In the genomic region with DNA sequence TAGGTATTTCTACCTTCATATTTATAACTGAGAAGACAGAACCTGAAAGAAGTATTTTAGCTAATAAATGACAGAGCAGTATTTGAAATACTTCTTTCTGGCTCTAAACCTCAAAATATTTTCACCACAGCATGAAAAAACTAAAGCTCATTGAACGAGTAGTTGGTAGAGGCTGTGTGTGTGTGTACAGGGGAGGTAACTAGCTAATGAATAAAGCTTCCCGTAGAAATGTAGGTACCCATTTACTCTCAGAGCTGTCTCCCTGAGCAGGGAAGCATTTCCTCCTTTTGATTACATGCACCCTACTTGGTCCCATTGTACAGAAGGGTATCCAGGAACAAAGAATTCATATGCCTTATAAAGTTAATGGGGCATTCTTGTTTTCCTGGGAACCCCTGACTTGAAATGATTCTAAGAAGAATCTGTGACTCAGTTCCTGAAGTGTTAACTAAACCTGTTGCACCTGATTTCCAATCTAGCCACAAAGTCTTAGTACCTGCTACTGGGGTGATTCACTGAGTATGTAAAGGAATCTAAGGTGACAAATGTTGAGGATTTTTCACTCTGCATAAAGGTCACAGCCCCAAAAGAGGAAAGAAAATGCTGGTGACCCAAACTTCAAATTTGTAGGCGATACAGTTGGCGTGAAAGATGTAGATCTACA, we compare ENCODE assay signal across 31 cellular contexts. TPM values are rescaled to one million over a fixed set of nuclear protein-coding genes. Genes with fewer than 3 reads are reported as not detected.
DNase-seq lines count a peak whose midpoint lies in the region; ATAC-seq and TF ChIP-seq lines count a peak whose summit lies in the region.
"Had no signal": no experiment of that assay in that cellular context is flagged by ENCODE, and none has a peak within 500 bp of the region (broad histone marks: within the 10 kb centered on the region; RNA-seq: fewer than 3 reads in every experiment).

No MANE protein-coding gene starts in this region.

- no peak for TF ChIP-seq POLR2A in stomach (IDR thresholded peaks at IDR 0.05)

- H3K27ac Mint-ChIP-seq in activated T-cell treated with anti-CD3 and anti-CD28 coated beads, Interleukin-2, amount 50 U/mL, for 72 hours = peak overlapping the region; percentile 76
- H3K27ac Mint-ChIP-seq in activated naive CD8-positive, alpha-beta T cell treated with anti-CD3 and anti-CD28 coated beads for 36 hours = peak overlapping the region; percentile 78
- peak overlapping the region; percentile 64 for H3K27ac Mint-ChIP-seq in stimulated activated naive CD8-positive, alpha-beta T cell treated with anti-CD3 and anti-CD28 coated beads, Interleukin-15, amount 100 ng/mL, for 72 hours
- H3K27ac Mint-ChIP-seq: stimulated activated memory B cell treated with anti-CD40 and anti-IgM and Interleukin-4, amounts not matched to agents 10 μg/mL and 1 μg/mL and 100 μg/mL, for 72 hours had no signal

- peaks cover 56% of the 10 kb centered on the region for H3K4me1 ChIP-seq in foreskin keratinocyte
- no peaks in the 10 kb centered on the region for H3K4me1 ChIP-seq in stomach
- H3K4me1 ChIP-seq: BLaER1, pancreas, uterus had no signal

- WGBS in stomach, 5 donors = 82 to 93% (median 90%) methylated on average over 4 of the region's 4 CpGs

- H3K36me3 Mint-ChIP-seq in activated T-cell treated with anti-CD3 and anti-CD28 coated beads, Interleukin-2, amount 50 U/mL, for 72 hours (ENCODE audit: insufficient read depth in 2 of 2) = no peaks in the 10 kb centered on the region
- H3K36me3 Mint-ChIP-seq in activated naive CD8-positive, alpha-beta T cell treated with anti-CD3 and anti-CD28 coated beads for 36 hours = no peaks in the 10 kb centered on the region
- H3K36me3 Mint-ChIP-seq: stimulated activated memory B cell treated with anti-CD40 and anti-IgM and Interleukin-4, amounts not matched to agents 10 μg/mL and 1 μg/mL and 100 μg/mL, for 72 hours had no signal

- H3K4me1 Mint-ChIP-seq in activated T-cell treated with anti-CD3 and anti-CD28 coated beads, Interleukin-2, amount 50 U/mL, for 72 hours (ENCODE audit: low read depth) = peaks cover 22% of the 10 kb centered on the region
- peaks cover 23% of the 10 kb centered on the region for H3K4me1 Mint-ChIP-seq in activated naive CD8-positive, alpha-beta T cell treated with anti-CD3 and anti-CD28 coated beads for 36 hours
- H3K4me1 Mint-ChIP-seq in stimulated activated naive CD8-positive, alpha-beta T cell treated with anti-CD3 and anti-CD28 coated beads, Interleukin-15, amount 100 ng/mL, for 72 hours = peaks cover 34% of the 10 kb centered on the region
- H3K4me1 Mint-ChIP-seq: neural crest cell had no signal

- no peaks in the 10 kb centered on the region for H3K9me3 Mint-ChIP-seq in activated T-cell treated with anti-CD3 and anti-CD28 coated beads, Interleukin-2, amount 50 U/mL, for 72 hours
- no peaks in the 10 kb centered on the region for H3K9me3 Mint-ChIP-seq in activated naive CD8-positive, alpha-beta T cell treated with anti-CD3 and anti-CD28 coated beads for 36 hours
- H3K9me3 Mint-ChIP-seq in stimulated activated naive CD8-positive, alpha-beta T cell treated with anti-CD3 and anti-CD28 coated beads, Interleukin-15, amount 100 ng/mL, for 72 hours = no peaks in the 10 kb centered on the region
- H3K9me3 Mint-ChIP-seq: neural crest cell; stimulated activated memory B cell treated with anti-CD40 and anti-IgM and Interleukin-4, amounts not matched to agents 10 μg/mL and 1 μg/mL and 100 μg/mL, for 72 hours had no signal

- ATAC-seq in activated T-cell treated with anti-CD3 and anti-CD28 coated beads, Interleukin-2, amount 50 U/mL, for 72 hours (replicated peaks in 1 of 2) = peak; percentile 88 to 89
- peak; percentile 62 for ATAC-seq in foreskin keratinocyte
- peak; percentile 83 for ATAC-seq in stimulated activated naive CD8-positive, alpha-beta T cell treated with anti-CD3 and anti-CD28 coated beads, Interleukin-15, amount 100 ng/mL, for 72 hours
- ATAC-seq in left cardiac atrium = no peak
- ATAC-seq: PC-3; right cardiac atrium; stimulated activated memory B cell treated with anti-CD40 and anti-IgM and Interleukin-4, amounts not matched to agents 10 μg/mL and 1 μg/mL and 100 μg/mL, for 72 hours had no signal

- no peaks in the 10 kb centered on the region for H3K9me3 ChIP-seq in stomach
- H3K9me3 ChIP-seq: BLaER1, pancreas, thoracic aorta, uterus had no signal

- peaks cover 13% of the 10 kb centered on the region for H3K27me3 Mint-ChIP-seq in activated T-cell treated with anti-CD3 and anti-CD28 coated beads, Interleukin-2, amount 50 U/mL, for 72 hours (ENCODE audit: low read depth)
- H3K27me3 Mint-ChIP-seq in activated naive CD8-positive, alpha-beta T cell treated with anti-CD3 and anti-CD28 coated beads for 36 hours = peaks cover 20% of the 10 kb centered on the region
- H3K27me3 Mint-ChIP-seq in stimulated activated naive CD8-positive, alpha-beta T cell treated with anti-CD3 and anti-CD28 coated beads, Interleukin-15, amount 100 ng/mL, for 72 hours = peaks cover 20% of the 10 kb centered on the region

- intact Hi-C loops in stomach (cut with DNase I; ENCODE audit: low total_unique reads) = no loop called here
- intact Hi-C loops in left cardiac atrium (cut with DNase I) = no loop called here

- H3K4me3 Mint-ChIP-seq in activated T-cell treated with anti-CD3 and anti-CD28 coated beads, Interleukin-2, amount 50 U/mL, for 72 hours = peak overlapping the region; percentile 41 to 70
- H3K4me3 Mint-ChIP-seq in activated naive CD8-positive, alpha-beta T cell treated with anti-CD3 and anti-CD28 coated beads for 36 hours = peak overlapping the region; percentile 11
- H3K4me3 Mint-ChIP-seq in stimulated activated naive CD8-positive, alpha-beta T cell treated with anti-CD3 and anti-CD28 coated beads, Interleukin-15, amount 100 ng/mL, for 72 hours = peak overlapping the region; percentile 44 to 54
- H3K4me3 Mint-ChIP-seq: neural crest cell; stimulated activated memory B cell treated with anti-CD40 and anti-IgM and Interleukin-4, amounts not matched to agents 10 μg/mL and 1 μg/mL and 100 μg/mL, for 72 hours had no signal

- TF ChIP-seq CTCF in foreskin keratinocyte (conservative IDR thresholded peaks at IDR 0.05) (no peak), stomach (IDR thresholded peaks at IDR 0.05) (no peak)

- H3K36me3 ChIP-seq in stomach = no peaks in the 10 kb centered on the region
- H3K36me3 ChIP-seq: BLaER1, pancreas, thoracic aorta, uterus had no signal

- H3K27ac ChIP-seq in foreskin keratinocyte = peak overlapping the region; percentile 60
- H3K27ac ChIP-seq in stomach = no peak overlapping the region
- H3K27ac ChIP-seq: BLaER1, pancreas, thoracic aorta, uterus had no signal

- peak in 1 of 2 donors; percentile 11 for DNase-seq in activated T-cell treated with anti-CD3 and anti-CD28 coated beads, Interleukin-2, amount 50 U/mL, for 72 hours
- DNase-seq in activated T-cell treated with anti-CD3 and anti-CD28 coated beads for 4 hours (no peak), foreskin keratinocyte (peak in 1 of 2 donors; percentile 67), stomach (no peak), retina (no peak), left cardiac atrium (no peak)
- no peak for DNase-seq in activated naive CD8-positive, alpha-beta T cell treated with anti-CD3 and anti-CD28 coated beads for 36 hours
- peak in 1 of 2 donors; percentile 9 for DNase-seq in stimulated activated naive CD8-positive, alpha-beta T cell treated with anti-CD3 and anti-CD28 coated beads, Interleukin-15, amount 100 ng/mL, for 72 hours
- DNase-seq: cerebellar nuclear complex; DMS53; glutamatergic neuron; GOT3; kidney; NCI-H1092; NCI-H1694 treated with DMSO at 0.1 percent for 48 hours; NCI-H2171 treated with DMSO at 0.1 percent for 48 hours; NCI-H526; NK-92 treated with Interleukin-12 subunit alpha and Interleukin-12 subunit beta, amount 100 ng/mL, for 24 hours; pancreas; PC-3; right cardiac atrium; SHP77; stimulated activated CD4-positive, alpha-beta T cell treated with anti-CD3 and anti-CD28 coated beads, Interleukin-4, amount 100 ng/mL, for 24 hours; T1000; uterus had no signal

- H3K27me3 ChIP-seq in foreskin keratinocyte (no peaks in the 10 kb centered on the region), stomach (no peaks in the 10 kb centered on the region)
- H3K27me3 ChIP-seq: BLaER1, pancreas, uterus had no signal

- TF ChIP-seq EP300 in stomach (IDR thresholded peaks at IDR 0.05) = no peak

- no peak overlapping the region for H3K4me3 ChIP-seq in stomach
- H3K4me3 ChIP-seq: BLaER1, lung, pancreas, thoracic aorta, uterus had no signal

RNA-seq across cellular contexts. Expression of a gene that starts 12.5 kb away (rescaled TPM):
- 10 to 100 TPM; 37.4 to 50.7 TPM for total RNA-seq in activated T-cell treated with anti-CD3 and anti-CD28 coated beads, Interleukin-2, amount 50 U/mL, for 72 hours
- 10 to 100 TPM; 20.3 to 20.4 TPM for total RNA-seq in activated naive CD8-positive, alpha-beta T cell treated with anti-CD3 and anti-CD28 coated beads for 36 hours
- 109 and 116 TPM in 2 replicates for total RNA-seq in foreskin keratinocyte
- polyA plus RNA-seq in foreskin keratinocyte = 19.2 and 21.0 TPM in 2 replicates
- 10 to 100 TPM in 3 of 5 donors, 1 to 10 TPM in 1, under 1 TPM in 1; 0.45 to 47.2 (median 15.5) TPM for total RNA-seq in stomach
- 10 to 100 TPM in 1 of 3 donors, 1 to 10 TPM in 2; 1.7 to 13.4 (median 4.1) TPM for polyA plus RNA-seq in stomach
- 1 to 10 TPM; 3.5 to 5.6 TPM for total RNA-seq in left cardiac atrium
- total RNA-seq: G401 had no signal

RNA-seq across cellular contexts. Expression of a gene that starts 47.4 kb away (rescaled TPM):
- total RNA-seq in activated T-cell treated with anti-CD3 and anti-CD28 coated beads, Interleukin-2, amount 50 U/mL, for 72 hours = 10 to 100 TPM; 32.1 to 38.4 TPM
- 10 to 100 TPM; 36.9 to 41.8 TPM for total RNA-seq in activated naive CD8-positive, alpha-beta T cell treated with anti-CD3 and anti-CD28 coated beads for 36 hours
- 37.1 and 41.1 TPM in 2 replicates for total RNA-seq in foreskin keratinocyte
- polyA plus RNA-seq in foreskin keratinocyte = 28.6 and 32.8 TPM in 2 replicates
- 10 to 100 TPM; 21.6 to 89.4 (median 34.4) TPM for total RNA-seq in stomach
- 10 to 100 TPM; 12.8 to 28.7 (median 18.1) TPM for polyA plus RNA-seq in stomach
- total RNA-seq in left cardiac atrium = 10 to 100 TPM; 17.0 to 20.2 TPM

Comparison
In these comparisons a context has a peak if more than half of its experiments do, and no peak if none do; other contexts are left out.
1. ATAC-seq: peak in activated T-cell treated with anti-CD3 and anti-CD28 coated beads, Interleukin-2, amount 50 U/mL, for 72 hours (2 of 2), foreskin keratinocyte (single experiment) and stimulated activated naive CD8-positive, alpha-beta T cell treated with anti-CD3 and anti-CD28 coated beads, Interleukin-15, amount 100 ng/mL, for 72 hours (single experiment); none in left cardiac atrium (0 of 2).
2. Peak in every context shown above with its lines, with median percentiles within 50 percentile points of each other: H3K27ac Mint-ChIP-seq and H3K4me3 Mint-ChIP-seq.